Comparison of ENCODE assay signal across 8 cellular contexts in genomic region chr1:235971571-235972315, GRCh38.
DNase-seq lines count a peak whose midpoint lies in the region; ATAC-seq and TF ChIP-seq lines count a peak whose summit lies in the region.

No MANE protein-coding gene starts in this region.

- H3K4me3 ChIP-seq in astrocyte of the spinal cord (ENCODE audit: low read depth, low read length): peak overlapping the region; percentile 21
- H3K4me3 ChIP-seq in retinal pigment epithelial cell (ENCODE audit: low read length): peak overlapping the region; percentile 58

- peak; percentile 85 for TF ChIP-seq CTCF in astrocyte of the spinal cord (IDR thresholded peaks at IDR 0.05; ENCODE audit: low read depth, low read length)
- TF ChIP-seq CTCF in retinal pigment epithelial cell (conservative IDR thresholded peaks at IDR 0.05; ENCODE audit: low read depth, low read length): peak; percentile 87

- in situ Hi-C loops in astrocyte of the spinal cord (cut with HindIII; ENCODE audit: low sequenced_read_pairs): no loop called here

- peak; percentile 95 for ATAC-seq in HG02938 (IDR thresholded peaks at IDR 0.05; ENCODE audit: unreplicated experiment)

- DNase-seq in activated gamma-delta T cell treated with Interleukin-2 at 50 U/mL for 16 hours (peak; percentile 87), activated gamma-delta T cell (lab: John Stamatoyannopoulos, UW) (no peak), NCI-H187 (lab: John Stamatoyannopoulos, UW) (peak; percentile 5 to 48), T-helper 9 cell (peak; percentile 73), astrocyte of the spinal cord (ENCODE audit: low read depth, low spot score) (peak; percentile 95), hypothalamus (lab: John Stamatoyannopoulos, UW) (peak; percentile 12 to 88 (median 70)), retinal pigment epithelial cell (ENCODE audit: low read depth) (peak; percentile 63)
